ENCODE assay signal across 13 cellular contexts in genomic region chrX:150934453-150934852, GRCh38. TPM values are rescaled to one million over a fixed set of nuclear protein-coding genes. Genes with fewer than 3 reads are reported as not detected.
DNase-seq lines count a peak whose midpoint lies in the region; ATAC-seq and TF ChIP-seq lines count a peak whose summit lies in the region.
"Had no signal": no experiment of that assay in that cellular context is flagged by ENCODE, and none has a peak within 500 bp of the region (broad histone marks: within the 10 kb centered on the region; RNA-seq: fewer than 3 reads in every experiment).

No MANE protein-coding gene starts in this region.

- peak overlapping the region; percentile 61 for H2AFZ ChIP-seq in parathyroid adenoma

- H3K27me3 Mint-ChIP-seq in activated naive CD4-positive, alpha-beta T cell treated with anti-CD3 and anti-CD28 coated beads for 36 hours (ENCODE audit: low read depth): peaks cover 2% of the 10 kb centered on the region

- DNase-seq in GM03348 (ENCODE audit: low spot score) (peak; percentile 41), NCI-H2107 treated with DMSO at 0.1 percent for 48 hours (lab: John Stamatoyannopoulos, UW; ENCODE audit: unreplicated experiment) (peak; percentile 21), cerebellum (ENCODE audit: low spot score) (peak; percentile 60)
- no peak for DNase-seq in activated naive CD4-positive, alpha-beta T cell treated with anti-CD3 and anti-CD28 coated beads for 36 hours
- DNase-seq in stimulated activated CD4-positive, alpha-beta T cell treated with anti-CD3 and anti-CD28 coated beads, Interleukin-15, amount 100 ng/mL, for 24 hours: no peak
- DNase-seq: activated T-cell treated with anti-CD3 and anti-CD28 coated beads, Interleukin-2, amount 50 U/mL, for 24 hours; effector memory CD4-positive, alpha-beta T cell; NCI-H146; upper lobe of right lung had no signal

- no peaks in the 10 kb centered on the region for H3K4me1 Mint-ChIP-seq in activated naive CD4-positive, alpha-beta T cell treated with anti-CD3 and anti-CD28 coated beads for 36 hours (ENCODE audit: low read depth)

- H3K4me1 ChIP-seq in parathyroid adenoma: no peaks in the 10 kb centered on the region
- H3K4me1 ChIP-seq: upper lobe of right lung had no signal

- CTCF ChIA-PET in activated naive CD4-positive, alpha-beta T cell treated with anti-CD3 and anti-CD28 coated beads for 36 hours (lab: Charles Lee): no interaction called here

- intact Hi-C loops in activated naive CD4-positive, alpha-beta T cell treated with anti-CD3 and anti-CD28 coated beads for 36 hours (cut with micrococcal nuclease): no loop called here

- no peak for TF ChIP-seq CTCF in parathyroid adenoma (IDR thresholded peaks at IDR 0.05)

- no peaks in the 10 kb centered on the region for H3K79me2 ChIP-seq in parathyroid adenoma

- H3K36me3 Mint-ChIP-seq in activated naive CD4-positive, alpha-beta T cell treated with anti-CD3 and anti-CD28 coated beads for 36 hours (ENCODE audit: low read depth): no peaks in the 10 kb centered on the region

- ATAC-seq in GM19023 (IDR thresholded peaks at IDR 0.05; ENCODE audit: unreplicated experiment): no peak
- no peak for ATAC-seq in HG02938 (IDR thresholded peaks at IDR 0.05; ENCODE audit: unreplicated experiment)
- ATAC-seq: upper lobe of right lung had no signal

- H3K9ac ChIP-seq in parathyroid adenoma: no peak overlapping the region

- H3K27ac Mint-ChIP-seq in activated naive CD4-positive, alpha-beta T cell treated with anti-CD3 and anti-CD28 coated beads for 36 hours: no peak overlapping the region
- H3K27ac Mint-ChIP-seq: activated T-cell treated with anti-CD3 and anti-CD28 coated beads, Interleukin-2, amount 50 U/mL, for 24 hours; T-helper 1 cell treated with Interleukin-12 subunit alpha and Interleukin-12 subunit beta and Interleukin-4 antibody, amounts not matched to agents 30 μg/mL and 1 μg/mL, for 36 hours had no signal

- no peaks in the 10 kb centered on the region for H3K9me3 ChIP-seq in parathyroid adenoma (ENCODE audit: control insufficient read depth, low read length)
- H3K9me3 ChIP-seq: upper lobe of right lung had no signal

- no peak overlapping the region for H3K4me3 Mint-ChIP-seq in activated naive CD4-positive, alpha-beta T cell treated with anti-CD3 and anti-CD28 coated beads for 36 hours
- H3K4me3 Mint-ChIP-seq: activated T-cell treated with anti-CD3 and anti-CD28 coated beads, Interleukin-2, amount 50 U/mL, for 24 hours; T-helper 1 cell treated with Interleukin-12 subunit alpha and Interleukin-12 subunit beta and Interleukin-4 antibody, amounts not matched to agents 30 μg/mL and 1 μg/mL, for 36 hours had no signal

- H3K4me3 ChIP-seq in parathyroid adenoma (ENCODE audit: low read depth, low read length): no peak overlapping the region
- H3K4me3 ChIP-seq: upper lobe of right lung had no signal

- H3K27ac ChIP-seq in parathyroid adenoma: no peak overlapping the region
- H3K27ac ChIP-seq: upper lobe of right lung had no signal

- no peaks in the 10 kb centered on the region for H3K27me3 ChIP-seq in parathyroid adenoma (ENCODE audit: control insufficient read depth, insufficient read depth, low read length)
- H3K27me3 ChIP-seq: upper lobe of right lung had no signal

- H3K36me3 ChIP-seq in parathyroid adenoma (ENCODE audit: control insufficient read depth, insufficient read depth, low read length): no peaks in the 10 kb centered on the region
- H3K36me3 ChIP-seq: upper lobe of right lung had no signal

- peaks cover 5% of the 10 kb centered on the region for H3K9me3 Mint-ChIP-seq in activated naive CD4-positive, alpha-beta T cell treated with anti-CD3 and anti-CD28 coated beads for 36 hours
- H3K9me3 Mint-ChIP-seq: activated T-cell treated with anti-CD3 and anti-CD28 coated beads, Interleukin-2, amount 50 U/mL, for 24 hours; T-helper 1 cell treated with Interleukin-12 subunit alpha and Interleukin-12 subunit beta and Interleukin-4 antibody, amounts not matched to agents 30 μg/mL and 1 μg/mL, for 36 hours had no signal

- H3K4me2 ChIP-seq in parathyroid adenoma (ENCODE audit: low read length): no peak overlapping the region

RNA-seq across cellular contexts. Expression of gene CD99L2, which starts 36.0 kb away (rescaled TPM):
- 31.4 TPM for total RNA-seq in cerebellum
- total RNA-seq in activated naive CD4-positive, alpha-beta T cell treated with anti-CD3 and anti-CD28 coated beads for 36 hours: 10 to 100 TPM; 11.3 to 11.7 TPM

RNA-seq across cellular contexts. Expression of gene HMGB3, which starts 48.7 kb away (rescaled TPM):
- total RNA-seq in cerebellum: 35.7 TPM
- total RNA-seq in activated naive CD4-positive, alpha-beta T cell treated with anti-CD3 and anti-CD28 coated beads for 36 hours: 10 to 100 TPM; 30.8 to 33.9 TPM

Comparison
In these comparisons a context has a peak if more than half of its experiments do, and no peak if none do; other contexts are left out.
1. DNase-seq: peak in GM03348 (single experiment), NCI-H2107 treated with DMSO at 0.1 percent for 48 hours (single experiment) and cerebellum (single experiment); none in activated naive CD4-positive, alpha-beta T cell treated with anti-CD3 and anti-CD28 coated beads for 36 hours (single experiment) and stimulated activated CD4-positive, alpha-beta T cell treated with anti-CD3 and anti-CD28 coated beads, Interleukin-15, amount 100 ng/mL, for 24 hours (single experiment).